In the genomic region with DNA sequence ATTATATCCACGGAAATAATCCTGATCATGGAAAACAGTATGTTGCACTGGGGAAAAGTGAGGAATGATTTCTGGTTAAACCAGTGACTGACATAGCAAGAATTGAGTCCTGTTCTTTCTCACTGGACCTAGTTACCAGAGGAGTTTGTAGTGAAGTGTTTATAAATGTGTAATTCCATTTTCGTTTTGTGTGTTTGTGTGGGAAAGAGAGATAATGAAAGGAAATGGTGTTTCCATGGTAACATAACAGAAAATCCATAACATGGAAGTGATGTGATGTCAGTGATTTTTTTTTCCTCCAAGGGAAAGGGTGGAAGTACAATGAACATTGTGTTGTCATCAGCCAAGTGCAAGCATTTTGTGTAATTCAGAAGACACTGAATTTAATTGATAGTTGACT, we compare ENCODE assay signal across 11 cellular contexts.
DNase-seq lines count a peak whose midpoint lies in the region; TF ChIP-seq lines count a peak whose summit lies in the region.
"Had no signal": no experiment of that assay in that cellular context is flagged by ENCODE, and none has a peak within 500 bp of the region (broad histone marks: within the 10 kb centered on the region; RNA-seq: fewer than 3 reads in every experiment).

No MANE protein-coding gene starts in this region.

- H3K4me3 Mint-ChIP-seq in brain: peak overlapping the region in 2 of 5 experiments; percentile 5 to 19
- H3K4me3 Mint-ChIP-seq: stimulated activated memory B cell treated with anti-CD40 and anti-IgM and Interleukin-4, amounts not matched to agents 10 μg/mL and 1 μg/mL and 100 μg/mL, for 72 hours had no signal

- H3K36me3 ChIP-seq in left ventricle myocardium inferior: no peaks in the 10 kb centered on the region
- no peaks in the 10 kb centered on the region for H3K36me3 ChIP-seq in neural cell (ENCODE audit: insufficient read depth, low read length)
- H3K36me3 ChIP-seq: cardiac muscle cell had no signal

- H3K9me2 ChIP-seq in neural cell (ENCODE audit: insufficient read depth, low read length): no peaks in the 10 kb centered on the region

- peak; percentile 89 for TF ChIP-seq EP300 in neural cell (conservative IDR thresholded peaks at IDR 0.05; ENCODE audit: poor library complexity, severe bottlenecking)

- DNase-seq in DMS153 (lab: John Stamatoyannopoulos, UW) (peak; percentile 3), left ventricle myocardium inferior (no peak), GM13976 (ENCODE audit: low spot score) (no peak), NCI-H774 (lab: John Stamatoyannopoulos, UW) (no peak), GM19238 (ENCODE audit: insufficient read length, low spot score) (no peak), SW 1271 (lab: John Stamatoyannopoulos, UW) (no peak)
- DNase-seq: NCI-H2227 treated with DMSO at 0.1 percent for 48 hours had no signal

- no peaks in the 10 kb centered on the region for H3K27me3 Mint-ChIP-seq in brain
- H3K27me3 Mint-ChIP-seq: stimulated activated memory B cell treated with anti-CD40 and anti-IgM and Interleukin-4, amounts not matched to agents 10 μg/mL and 1 μg/mL and 100 μg/mL, for 72 hours had no signal

- no peak overlapping the region for H2AFZ ChIP-seq in neural cell (ENCODE audit: low read depth, low read length)

- no peaks in the 10 kb centered on the region for H3F3A ChIP-seq in neural cell (ENCODE audit: insufficient read depth, low read length, poor library complexity, severe bottlenecking)

- H3K27ac ChIP-seq in left ventricle myocardium inferior (replicated peaks) (peak overlapping the region; percentile 75), neural cell (ENCODE audit: low read length) (peak overlapping the region; percentile 66)
- H3K27ac ChIP-seq: cardiac muscle cell had no signal

- in situ Hi-C loops in GM13976 (cut with MboI; ENCODE audit: low sequenced_read_pairs, unreplicated experiment): no loop called here

- peaks cover 44% of the 10 kb centered on the region for H3K4me1 Mint-ChIP-seq in brain
- H3K4me1 Mint-ChIP-seq: stimulated activated memory B cell treated with anti-CD40 and anti-IgM and Interleukin-4, amounts not matched to agents 10 μg/mL and 1 μg/mL and 100 μg/mL, for 72 hours had no signal

- H3K9me3 Mint-ChIP-seq in brain: peaks cover 0 to 3% (median 0%) of the 10 kb centered on the region in 5 experiments

- H3K9me3 ChIP-seq in left ventricle myocardium inferior (replicated peaks) (no peaks in the 10 kb centered on the region), neural cell (ENCODE audit: low read length) (no peaks in the 10 kb centered on the region)

- H3K27ac Mint-ChIP-seq in brain: peak overlapping the region; percentile 1 to 70 (median 29)
- H3K27ac Mint-ChIP-seq: stimulated activated memory B cell treated with anti-CD40 and anti-IgM and Interleukin-4, amounts not matched to agents 10 μg/mL and 1 μg/mL and 100 μg/mL, for 72 hours had no signal

- no peaks in the 10 kb centered on the region for H3K36me3 Mint-ChIP-seq in brain
- H3K36me3 Mint-ChIP-seq: stimulated activated memory B cell treated with anti-CD40 and anti-IgM and Interleukin-4, amounts not matched to agents 10 μg/mL and 1 μg/mL and 100 μg/mL, for 72 hours had no signal

- H3K9ac ChIP-seq in neural cell (ENCODE audit: low read length): no peak overlapping the region

- peak; percentile 31 for TF ChIP-seq RAD21 in neural cell (conservative IDR thresholded peaks at IDR 0.05)

- H3K4me3 ChIP-seq in left ventricle myocardium inferior (peak overlapping the region; percentile 29), neural cell (ENCODE audit: low read length) (peak overlapping the region; percentile 8)
- H3K4me3 ChIP-seq: cardiac muscle cell had no signal

- H3K27me3 ChIP-seq in left ventricle myocardium inferior (ENCODE audit: low read depth) (no peaks in the 10 kb centered on the region), neural cell (ENCODE audit: insufficient read depth, low read depth, low read length) (no peaks in the 10 kb centered on the region)
- H3K27me3 ChIP-seq: cardiac muscle cell had no signal

- H4K20me1 ChIP-seq in neural cell (ENCODE audit: insufficient read depth): no peaks in the 10 kb centered on the region

- H3K79me2 ChIP-seq in neural cell (replicated peaks; ENCODE audit: insufficient read depth, low read length): no peaks in the 10 kb centered on the region

- intact Hi-C loops in left ventricle myocardium inferior (cut with micrococcal nuclease): no loop called here

- peak overlapping the region; percentile 2 for H3K4me2 ChIP-seq in neural cell (ENCODE audit: low read length)

- no peak for TF ChIP-seq CTCF in brain (conservative IDR thresholded peaks at IDR 0.05)
- no peak for TF ChIP-seq CTCF in left ventricle myocardium inferior (IDR thresholded peaks at IDR 0.05; ENCODE audit: borderline replicate concordance)
- TF ChIP-seq CTCF in neural cell (IDR thresholded peaks at IDR 0.05; ENCODE audit: poor library complexity, severe bottlenecking): no peak
- TF ChIP-seq CTCF in GM13976 (IDR thresholded peaks at IDR 0.05; ENCODE audit: borderline replicate concordance, control extremely low read depth, extremely low read depth, insufficient read depth, missing control alignments): no peak

- peaks cover 27% of the 10 kb centered on the region for H3K4me1 ChIP-seq in left ventricle myocardium inferior

TF ChIP-seq in neural cell, 6 proteins besides CTCF, POLR2A, EP300 and RAD21:
- peak; percentile 15 for TF ChIP-seq MXI1 (conservative IDR thresholded peaks at IDR 0.05; ENCODE audit: poor library complexity, severe bottlenecking)
- TF ChIP-seq EZH2 (IDR thresholded peaks at IDR 0.05; ENCODE audit: borderline replicate concordance, insufficient read depth, low read length, poor library complexity, severe bottlenecking): no peak
- TF ChIP-seq, protein P1, sequence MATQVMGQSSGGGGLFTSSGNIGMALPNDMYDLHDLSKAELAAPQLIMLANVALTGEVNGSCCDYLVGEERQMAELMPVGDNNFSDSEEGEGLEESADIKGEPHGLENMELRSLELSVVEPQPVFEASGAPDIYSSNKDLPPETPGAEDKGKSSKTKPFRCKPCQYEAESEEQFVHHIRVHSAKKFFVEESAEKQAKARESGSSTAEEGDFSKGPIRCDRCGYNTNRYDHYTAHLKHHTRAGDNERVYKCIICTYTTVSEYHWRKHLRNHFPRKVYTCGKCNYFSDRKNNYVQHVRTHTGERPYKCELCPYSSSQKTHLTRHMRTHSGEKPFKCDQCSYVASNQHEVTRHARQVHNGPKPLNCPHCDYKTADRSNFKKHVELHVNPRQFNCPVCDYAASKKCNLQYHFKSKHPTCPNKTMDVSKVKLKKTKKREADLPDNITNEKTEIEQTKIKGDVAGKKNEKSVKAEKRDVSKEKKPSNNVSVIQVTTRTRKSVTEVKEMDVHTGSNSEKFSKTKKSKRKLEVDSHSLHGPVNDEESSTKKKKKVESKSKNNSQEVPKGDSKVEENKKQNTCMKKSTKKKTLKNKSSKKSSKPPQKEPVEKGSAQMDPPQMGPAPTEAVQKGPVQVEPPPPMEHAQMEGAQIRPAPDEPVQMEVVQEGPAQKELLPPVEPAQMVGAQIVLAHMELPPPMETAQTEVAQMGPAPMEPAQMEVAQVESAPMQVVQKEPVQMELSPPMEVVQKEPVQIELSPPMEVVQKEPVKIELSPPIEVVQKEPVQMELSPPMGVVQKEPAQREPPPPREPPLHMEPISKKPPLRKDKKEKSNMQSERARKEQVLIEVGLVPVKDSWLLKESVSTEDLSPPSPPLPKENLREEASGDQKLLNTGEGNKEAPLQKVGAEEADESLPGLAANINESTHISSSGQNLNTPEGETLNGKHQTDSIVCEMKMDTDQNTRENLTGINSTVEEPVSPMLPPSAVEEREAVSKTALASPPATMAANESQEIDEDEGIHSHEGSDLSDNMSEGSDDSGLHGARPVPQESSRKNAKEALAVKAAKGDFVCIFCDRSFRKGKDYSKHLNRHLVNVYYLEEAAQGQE (IDR thresholded peaks at IDR 0.05; ENCODE audit: borderline replicate concordance): peak; percentile 96
- TF ChIP-seq TAF1 (IDR thresholded peaks at IDR 0.05; ENCODE audit: low read depth): no peak
- peak; percentile 55 for TF ChIP-seq POLR2AphosphoS5 (IDR thresholded peaks at IDR 0.05)
- no peak for TF ChIP-seq SMC3 (conservative IDR thresholded peaks at IDR 0.05; ENCODE audit: poor library complexity)
TF ChIP-seq in neural cell: peak in this region for 3.
